In genomic region chr10:104548090-104548489, GRCh38 we compare ENCODE assay signal across 18 cellular contexts.
DNase-seq lines count a peak whose midpoint lies in the region; ATAC-seq and TF ChIP-seq lines count a peak whose summit lies in the region.
"Had no signal": no experiment of that assay in that cellular context is flagged by ENCODE, and none has a peak within 500 bp of the region (broad histone marks: within the 10 kb centered on the region; RNA-seq: fewer than 3 reads in every experiment).

No MANE protein-coding gene starts in this region.

- no peak overlapping the region for H3K4me3 ChIP-seq in brain microvascular endothelial cell (ENCODE audit: low read depth, low read length)
- H3K4me3 ChIP-seq: adrenal gland, gastrocnemius medialis had no signal

- no peak overlapping the region for H3K4me3 Mint-ChIP-seq in effector memory CD8-positive, alpha-beta T cell

- no peaks in the 10 kb centered on the region for H3K36me3 Mint-ChIP-seq in effector memory CD8-positive, alpha-beta T cell (ENCODE audit: insufficient read depth)

- ATAC-seq in HG02610 (IDR thresholded peaks at IDR 0.05; ENCODE audit: unreplicated experiment) (no peak), HG03460 (IDR thresholded peaks at IDR 0.05; ENCODE audit: unreplicated experiment) (no peak)
- ATAC-seq in effector memory CD8-positive, alpha-beta T cell (replicated peaks), result no peak
- ATAC-seq: gastrocnemius medialis, Panc1 had no signal

- no peak overlapping the region for H3K27ac Mint-ChIP-seq in effector memory CD8-positive, alpha-beta T cell

- no peaks in the 10 kb centered on the region for H3K9me3 Mint-ChIP-seq in effector memory CD8-positive, alpha-beta T cell

- no peak for TF ChIP-seq CTCF in brain microvascular endothelial cell (IDR thresholded peaks at IDR 0.05; ENCODE audit: low read depth, low read length, missing control alignments)

- H3K27me3 ChIP-seq in brain microvascular endothelial cell (replicated peaks), result no peaks in the 10 kb centered on the region
- H3K27me3 ChIP-seq: adrenal gland, gastrocnemius medialis had no signal

- no peaks in the 10 kb centered on the region for H3K36me3 ChIP-seq in brain microvascular endothelial cell (replicated peaks)
- H3K36me3 ChIP-seq: adrenal gland, gastrocnemius medialis had no signal

- DNase-seq in ACHN (peak; percentile 22), M059J (ENCODE audit: low read depth) (peak; percentile 9), brain microvascular endothelial cell (peak; percentile 31), iris pigment epithelial cell (ENCODE audit: low read depth) (peak; percentile 47), DMS153 (lab: John Stamatoyannopoulos, UW) (no peak)
- no peak for DNase-seq in effector memory CD8-positive, alpha-beta T cell
- DNase-seq: activated CD4-positive, alpha-beta T cell treated with anti-CD3 and anti-CD28 coated beads for 4 hours; activated T-cell treated with anti-CD3 and anti-CD28 coated beads, Interleukin-2, amount 50 U/mL, for 1 hour; gastrocnemius medialis; NCI-H1417; NCI-H446 treated with DMSO at 0.1 percent for 48 hours; stimulated activated CD4-positive, alpha-beta T cell treated with anti-CD3 and anti-CD28 coated beads, Interleukin-15, amount 100 ng/mL, for 24 hours; T-helper 1 cell had no signal

- H3K27ac ChIP-seq in brain microvascular endothelial cell, result no peak overlapping the region
- H3K27ac ChIP-seq: adrenal gland, gastrocnemius medialis, parathyroid adenoma had no signal

- in situ Hi-C loops in ACHN (cut with HindIII; ENCODE audit: low pct_ligation_motif_present, low pct_unique_long_range_greater_than_20kb, low sequenced_read_pairs), result no loop called here
- in situ Hi-C loops in brain microvascular endothelial cell (cut with HindIII; ENCODE audit: low pct_ligation_motif_present, low sequenced_read_pairs), result no loop called here

- H3K27me3 Mint-ChIP-seq in effector memory CD8-positive, alpha-beta T cell, result peaks cover 22 to 46% of the 10 kb centered on the region in 2 donors

- no peaks in the 10 kb centered on the region for H3K4me1 Mint-ChIP-seq in effector memory CD8-positive, alpha-beta T cell (ENCODE audit: low read depth in 2 of 2)

Comparison
In these comparisons a context has a peak if more than half of its experiments do, and no peak if none do; other contexts are left out.
1. DNase-seq: peak in ACHN (single experiment), M059J (single experiment), brain microvascular endothelial cell (single experiment) and iris pigment epithelial cell (single experiment); none in effector memory CD8-positive, alpha-beta T cell (0 of 3) and DMS153 (single experiment).